ENCODE assay signal across 14 cellular contexts in the genomic region with DNA sequence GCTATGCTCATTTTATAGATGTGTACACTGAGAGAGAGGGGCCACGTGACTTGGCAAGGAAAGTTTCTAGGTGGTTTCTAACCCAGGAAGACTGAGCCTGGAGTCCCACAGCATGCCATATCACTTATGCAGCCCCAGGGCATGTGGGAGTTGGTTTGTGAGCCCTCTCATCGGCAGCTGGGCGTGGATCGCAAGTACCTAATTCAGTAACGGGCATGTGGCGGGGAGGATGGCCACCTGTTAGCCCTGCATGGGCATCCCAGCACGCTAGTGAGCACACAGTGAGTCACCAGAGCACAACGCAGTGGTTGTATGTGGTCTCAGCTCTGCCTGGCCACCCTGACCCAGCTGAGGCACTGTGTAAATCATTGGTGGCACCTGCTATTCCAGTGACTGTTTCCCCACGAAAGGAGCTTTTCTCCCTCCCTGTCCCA.
A peak's percentile ranks its signal among the peaks of the same experiment; 100 is the strongest.
DNase-seq lines count a peak whose midpoint lies in the region; ATAC-seq, FAIRE-seq and TF ChIP-seq lines count a peak whose summit lies in the region.
"Had no signal": no experiment of that assay in that cellular context is flagged by ENCODE, and none has a peak within 500 bp of the region (broad histone marks: within the 10 kb centered on the region; RNA-seq: fewer than 3 reads in every experiment).

No MANE protein-coding gene starts in this region.

- H3K36me3 ChIP-seq in BLaER1, result no peaks in the 10 kb centered on the region
- H3K36me3 ChIP-seq in RWPE2 (ENCODE audit: low read depth), result no peaks in the 10 kb centered on the region

- ATAC-seq in RWPE2 (ENCODE audit: low read depth), result peak; percentile 90
- ATAC-seq in HG03025 (IDR thresholded peaks at IDR 0.05; ENCODE audit: low FRiP score, unreplicated experiment), result no peak
- no peak for ATAC-seq in HG03469 (IDR thresholded peaks at IDR 0.05; ENCODE audit: unreplicated experiment)

- H4K20me1 ChIP-seq in BLaER1, result no peaks in the 10 kb centered on the region

- peak; percentile 81 for DNase-seq in HPDE6-E6E7 (ENCODE audit: extremely low spot score)
- no peak for DNase-seq in RWPE2 (ENCODE audit: low spot score)
- DNase-seq in iris pigment epithelial cell (ENCODE audit: low read depth), result peak; percentile 8
- no peak for DNase-seq in GM19239 (ENCODE audit: insufficient read length, low spot score)
- DNase-seq in superior temporal gyrus (ENCODE audit: extremely low spot score), result no peak
- DNase-seq: activated CD8-positive, alpha-beta memory T cell treated with anti-CD3 and anti-CD28 coated beads for 24 hours; activated naive CD4-positive, alpha-beta T cell; NCI-H1417; NCI-H510A treated with DMSO at 0.1 percent for 48 hours; psoas muscle; T-helper 9 cell had no signal

- peak overlapping the region; percentile 78 for H3K4me2 ChIP-seq in BLaER1

- no peak for TF ChIP-seq CTCF in RWPE2 (IDR thresholded peaks at IDR 0.05; ENCODE audit: poor library complexity, severe bottlenecking)

- peak overlapping the region; percentile 2; the same call in 1 of the 2 replicates for H3K9ac ChIP-seq in BLaER1

- H3K4me1 ChIP-seq in BLaER1 (peaks cover 68% of the 10 kb centered on the region), RWPE2 (ENCODE audit: insufficient read depth, poor library complexity, severe bottlenecking) (no peaks in the 10 kb centered on the region)
- H3K4me1 ChIP-seq: psoas muscle had no signal

- H3K9me3 ChIP-seq in BLaER1 (no peaks in the 10 kb centered on the region), RWPE2 (ENCODE audit: severe bottlenecking) (no peaks in the 10 kb centered on the region)
- H3K9me3 ChIP-seq: psoas muscle had no signal

- H3K27ac ChIP-seq in BLaER1 (peak overlapping the region; percentile 28; the same call in 1 of the 2 replicates), RWPE2 (ENCODE audit: poor library complexity, severe bottlenecking) (no peak overlapping the region)
- H3K27ac ChIP-seq: psoas muscle had no signal

- H3K4me3 ChIP-seq in BLaER1 (no peak overlapping the region), RWPE2 (ENCODE audit: severe bottlenecking) (no peak overlapping the region)
- H3K4me3 ChIP-seq: psoas muscle had no signal

- no peaks in the 10 kb centered on the region for H3K27me3 ChIP-seq in BLaER1
- no peaks in the 10 kb centered on the region for H3K27me3 ChIP-seq in RWPE2 (ENCODE audit: insufficient read depth, poor library complexity, severe bottlenecking)

- no peak for FAIRE-seq in GM19239 (lab: Jason Lieb, UNC)

Comparison
In these comparisons a context has a peak if more than half of its experiments do, and no peak if none do; other contexts are left out.
1. DNase-seq: peak in HPDE6-E6E7 (single experiment) and iris pigment epithelial cell (single experiment); none in RWPE2 (single experiment), GM19239 (single experiment) and superior temporal gyrus (single experiment).